In the genomic region with DNA sequence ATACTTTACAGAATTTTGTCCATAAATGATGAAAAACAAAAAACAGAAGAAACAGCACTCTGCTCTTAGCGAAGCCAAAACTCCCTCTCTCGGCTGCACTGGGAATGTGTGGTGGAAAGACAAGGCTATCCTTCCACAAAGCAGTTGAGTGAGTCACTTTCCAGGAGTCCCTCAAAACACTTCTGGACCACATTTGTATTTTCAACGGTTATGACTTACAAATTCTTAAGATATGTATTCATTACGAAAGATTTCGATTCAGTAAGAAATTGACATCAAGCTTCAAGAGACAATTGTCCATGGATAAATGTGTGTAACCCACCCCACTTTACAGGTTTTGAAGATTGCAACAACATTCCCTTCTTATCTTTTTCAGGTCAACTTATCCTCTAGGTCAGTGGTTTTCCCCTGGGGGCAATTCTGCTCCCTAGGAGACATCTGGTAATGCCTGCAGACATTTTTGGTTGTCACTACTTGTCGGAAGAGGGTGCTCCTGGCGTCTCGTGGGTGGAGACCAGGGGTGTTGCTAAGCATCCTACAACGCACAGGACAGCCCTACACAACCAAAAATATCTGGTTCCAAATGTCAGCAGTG, we compare ENCODE assay signal across 13 cellular contexts.
DNase-seq lines count a peak whose midpoint lies in the region; ATAC-seq and TF ChIP-seq lines count a peak whose summit lies in the region.
"Had no signal": no experiment of that assay in that cellular context is flagged by ENCODE, and none has a peak within 500 bp of the region (broad histone marks: within the 10 kb centered on the region; RNA-seq: fewer than 3 reads in every experiment).

No MANE protein-coding gene starts in this region.

- DNase-seq in Daoy (ENCODE audit: low read depth) (peak; percentile 74), M059J (ENCODE audit: low read depth) (peak; percentile 86), epithelial cell of prostate (ENCODE audit: low read depth, low spot score) (no peak), osteocyte (ENCODE audit: extremely low spot score, unreplicated experiment) (no peak), CD1c-positive myeloid dendritic cell (ENCODE audit: extremely low spot score) (no peak), HuH-7.5 (ENCODE audit: low spot score) (no peak), H7 (no peak)
- no peak for DNase-seq in activated T-cell treated with anti-CD3 and anti-CD28 coated beads, Interleukin-2, amount 50 U/mL, for 72 hours
- DNase-seq: activated CD4-positive, alpha-beta T cell treated with anti-CD3 and anti-CD28 coated beads, Interleukin-2, amount 50 U/mL, for 4 hours; activated naive CD4-positive, alpha-beta T cell treated with anti-CD3 and anti-CD28 coated beads, Interleukin-2, amount 10 ng/mL, durations not matched to agents 7 days and 5 days; effector CD4-positive, alpha-beta T cell; NCI-H1694 had no signal

- peaks cover 48% of the 10 kb centered on the region for H3K36me3 Mint-ChIP-seq in osteocyte (ENCODE audit: unreplicated experiment)
- H3K36me3 Mint-ChIP-seq in activated T-cell treated with anti-CD3 and anti-CD28 coated beads, Interleukin-2, amount 50 U/mL, for 72 hours (ENCODE audit: insufficient read depth in 2 of 2): no peaks in the 10 kb centered on the region
- H3K36me3 Mint-ChIP-seq: activated naive CD4-positive, alpha-beta T cell treated with anti-CD3 and anti-CD28 coated beads, Interleukin-2, amount 10 ng/mL, durations not matched to agents 7 days and 5 days had no signal

- peaks cover 4% of the 10 kb centered on the region for H3K36me3 ChIP-seq in H7 (replicated peaks; ENCODE audit: control insufficient read depth, insufficient read depth, low read length)

- no peak overlapping the region for H3K4me3 ChIP-seq in H7 (ENCODE audit: insufficient read depth, low read depth, low read length)

- H3K27ac ChIP-seq in epithelial cell of prostate: peak overlapping the region; percentile 29

- no peaks in the 10 kb centered on the region for H3K27me3 Mint-ChIP-seq in osteocyte (ENCODE audit: unreplicated experiment)
- no peaks in the 10 kb centered on the region for H3K27me3 Mint-ChIP-seq in activated T-cell treated with anti-CD3 and anti-CD28 coated beads, Interleukin-2, amount 50 U/mL, for 72 hours (ENCODE audit: low read depth)
- H3K27me3 Mint-ChIP-seq: activated naive CD4-positive, alpha-beta T cell treated with anti-CD3 and anti-CD28 coated beads, Interleukin-2, amount 10 ng/mL, durations not matched to agents 7 days and 5 days had no signal

- ATAC-seq in activated T-cell treated with anti-CD3 and anti-CD28 coated beads, Interleukin-2, amount 50 U/mL, for 72 hours (replicated peaks in 1 of 2): no peak

- TF ChIP-seq CTCF in osteocyte (IDR thresholded peaks at IDR 0.05): peak; percentile 67

- H3K4me1 Mint-ChIP-seq in osteocyte (ENCODE audit: unreplicated experiment): peaks cover 48% of the 10 kb centered on the region
- H3K4me1 Mint-ChIP-seq in activated T-cell treated with anti-CD3 and anti-CD28 coated beads, Interleukin-2, amount 50 U/mL, for 72 hours (ENCODE audit: low read depth): no peaks in the 10 kb centered on the region
- H3K4me1 Mint-ChIP-seq: activated naive CD4-positive, alpha-beta T cell treated with anti-CD3 and anti-CD28 coated beads, Interleukin-2, amount 10 ng/mL, durations not matched to agents 7 days and 5 days had no signal

- H3K9me3 Mint-ChIP-seq in osteocyte (ENCODE audit: unreplicated experiment): no peaks in the 10 kb centered on the region
- H3K9me3 Mint-ChIP-seq in activated T-cell treated with anti-CD3 and anti-CD28 coated beads, Interleukin-2, amount 50 U/mL, for 72 hours: no peaks in the 10 kb centered on the region

- no peaks in the 10 kb centered on the region for H3K27me3 ChIP-seq in H7 (ENCODE audit: control insufficient read depth, insufficient read depth, low read length)

- H3K27ac Mint-ChIP-seq in osteocyte (ENCODE audit: unreplicated experiment): peak overlapping the region; percentile 92
- no peak overlapping the region for H3K27ac Mint-ChIP-seq in activated T-cell treated with anti-CD3 and anti-CD28 coated beads, Interleukin-2, amount 50 U/mL, for 72 hours
- H3K27ac Mint-ChIP-seq: activated naive CD4-positive, alpha-beta T cell treated with anti-CD3 and anti-CD28 coated beads, Interleukin-2, amount 10 ng/mL, durations not matched to agents 7 days and 5 days; T-helper 1 cell treated with Interleukin-12 subunit alpha and Interleukin-12 subunit beta and Interleukin-4 antibody, amounts not matched to agents 30 μg/mL and 1 μg/mL, for 36 hours had no signal

- H3K4me3 Mint-ChIP-seq in osteocyte (ENCODE audit: unreplicated experiment): peak overlapping the region; percentile 34
- no peak overlapping the region for H3K4me3 Mint-ChIP-seq in activated T-cell treated with anti-CD3 and anti-CD28 coated beads, Interleukin-2, amount 50 U/mL, for 72 hours
- H3K4me3 Mint-ChIP-seq: activated naive CD4-positive, alpha-beta T cell treated with anti-CD3 and anti-CD28 coated beads, Interleukin-2, amount 10 ng/mL, durations not matched to agents 7 days and 5 days; T-helper 1 cell treated with Interleukin-12 subunit alpha and Interleukin-12 subunit beta and Interleukin-4 antibody, amounts not matched to agents 30 μg/mL and 1 μg/mL, for 36 hours had no signal

Comparison
In these comparisons a context has a peak if more than half of its experiments do, and no peak if none do; other contexts are left out.
1. DNase-seq: peak in Daoy (single experiment) and M059J (single experiment); none in epithelial cell of prostate (single experiment), osteocyte (single experiment), CD1c-positive myeloid dendritic cell (single experiment), activated T-cell treated with anti-CD3 and anti-CD28 coated beads, Interleukin-2, amount 50 U/mL, for 72 hours (0 of 2), HuH-7.5 (single experiment) and H7 (single experiment).